Comparison of ENCODE assay signal across 8 cellular contexts in genomic region chr19:6753178-6754031, GRCh38. TPM values are rescaled to one million over a fixed set of nuclear protein-coding genes. Genes with fewer than 3 reads are reported as not detected.
A peak's percentile ranks its signal among the peaks of the same experiment; 100 is the strongest.
DNase-seq lines count a peak whose midpoint lies in the region; ATAC-seq and TF ChIP-seq lines count a peak whose summit lies in the region.

No MANE protein-coding gene starts in this region.

- H2AFZ ChIP-seq in Karpas-422 (ENCODE audit: low read length) = peak overlapping the region; percentile 61; the same call in 1 of the 2 replicates

- H3K4me3 Mint-ChIP-seq in endothelial cell (ENCODE audit: unreplicated experiment) = no peak overlapping the region
- peak overlapping the region; percentile 95 for H3K4me3 Mint-ChIP-seq in stimulated activated memory B cell treated with anti-CD40 and anti-IgM and Interleukin-4, amounts not matched to agents 10 μg/mL and 1 μg/mL and 100 μg/mL, for 72 hours

- H3K4me2 ChIP-seq in Karpas-422 (ENCODE audit: low read depth, low read length, poor library complexity, severe bottlenecking) = peak overlapping the region; percentile 68

- TF ChIP-seq CTCF in endothelial cell (IDR thresholded peaks at IDR 0.05; ENCODE audit: unreplicated experiment) = no peak

- 0 out of 2 replicates have a peak overlapping the region, but pooled peaks have one; percentile 17 for H3K27ac ChIP-seq in Karpas-422 (ENCODE audit: low read length)

- H4K20me1 ChIP-seq in Karpas-422 (ENCODE audit: insufficient read depth, low read depth, low read length) = no peaks in the 10 kb centered on the region

- no peak overlapping the region for H3K27ac Mint-ChIP-seq in endothelial cell (ENCODE audit: unreplicated experiment)
- peak overlapping the region; percentile 96 for H3K27ac Mint-ChIP-seq in stimulated activated memory B cell treated with anti-CD40 and anti-IgM and Interleukin-4, amounts not matched to agents 10 μg/mL and 1 μg/mL and 100 μg/mL, for 72 hours

- H3K4me1 ChIP-seq in ES-I3 (ENCODE audit: insufficient read depth, low read length) (peaks cover 7% of the 10 kb centered on the region; the same call in 1 of the 2 replicates), Karpas-422 (ENCODE audit: low read length) (peaks cover 6% of the 10 kb centered on the region), mucosa of stomach (ENCODE audit: control insufficient read depth, insufficient read depth, low read length) (peaks cover 23% of the 10 kb centered on the region)

- H3K9me3 Mint-ChIP-seq in endothelial cell (ENCODE audit: unreplicated experiment) = no peaks in the 10 kb centered on the region
- H3K9me3 Mint-ChIP-seq in stimulated activated memory B cell treated with anti-CD40 and anti-IgM and Interleukin-4, amounts not matched to agents 10 μg/mL and 1 μg/mL and 100 μg/mL, for 72 hours = no peaks in the 10 kb centered on the region

- DNase-seq in Karpas-422 (peak; percentile 98), endothelial cell (ENCODE audit: low spot score) (peak; percentile 71), NCI-H2107 (lab: John Stamatoyannopoulos, UW) (no peak)
- peak; percentile 75 for DNase-seq in activated CD4-positive, alpha-beta T cell treated with anti-CD3 and anti-CD28 coated beads, Interleukin-2, amount 50 U/mL, for 1 hour

- peak overlapping the region; percentile 50; the same call in 1 of the 2 replicates for H3K4me3 ChIP-seq in Karpas-422 (ENCODE audit: low read length)
- peak overlapping the region; percentile 31 for H3K4me3 ChIP-seq in mucosa of stomach (ENCODE audit: low read length)

- no peaks in the 10 kb centered on the region for H3K79me2 ChIP-seq in Karpas-422 (ENCODE audit: low read length)

- H3K4me1 Mint-ChIP-seq in endothelial cell (ENCODE audit: unreplicated experiment) = no peaks in the 10 kb centered on the region
- peaks cover 40% of the 10 kb centered on the region for H3K4me1 Mint-ChIP-seq in stimulated activated memory B cell treated with anti-CD40 and anti-IgM and Interleukin-4, amounts not matched to agents 10 μg/mL and 1 μg/mL and 100 μg/mL, for 72 hours

- H3K27me3 Mint-ChIP-seq in endothelial cell (ENCODE audit: unreplicated experiment) = peaks cover 7% of the 10 kb centered on the region
- no peaks in the 10 kb centered on the region for H3K27me3 Mint-ChIP-seq in stimulated activated memory B cell treated with anti-CD40 and anti-IgM and Interleukin-4, amounts not matched to agents 10 μg/mL and 1 μg/mL and 100 μg/mL, for 72 hours

- peaks cover 15% of the 10 kb centered on the region for H3K36me3 ChIP-seq in ES-I3 (ENCODE audit: insufficient read depth, low read length)
- H3K36me3 ChIP-seq in Karpas-422 (ENCODE audit: insufficient read depth, low read length) = no peaks in the 10 kb centered on the region
- peaks cover 6% of the 10 kb centered on the region for H3K36me3 ChIP-seq in mucosa of stomach (ENCODE audit: control insufficient read depth, insufficient read depth, low read length)

- H3K9me2 ChIP-seq in Karpas-422 (replicated peaks; ENCODE audit: insufficient read depth, low read length) = no peaks in the 10 kb centered on the region

- H3K36me3 Mint-ChIP-seq in endothelial cell (ENCODE audit: low read depth, unreplicated experiment) = peaks cover 16% of the 10 kb centered on the region
- H3K36me3 Mint-ChIP-seq in stimulated activated memory B cell treated with anti-CD40 and anti-IgM and Interleukin-4, amounts not matched to agents 10 μg/mL and 1 μg/mL and 100 μg/mL, for 72 hours = peaks cover 53% of the 10 kb centered on the region

- peak; percentile 67 for ATAC-seq in GM21737 (IDR thresholded peaks at IDR 0.05; ENCODE audit: unreplicated experiment)
- peak; percentile 94 for ATAC-seq in stimulated activated memory B cell treated with anti-CD40 and anti-IgM and Interleukin-4, amounts not matched to agents 10 μg/mL and 1 μg/mL and 100 μg/mL, for 72 hours

- H3K9ac ChIP-seq in ES-I3 (ENCODE audit: low read depth, low read length) = peak overlapping the region; percentile 63
- H3K9ac ChIP-seq in Karpas-422 (ENCODE audit: low read length) = peak overlapping the region; percentile 56
- peak overlapping the region; percentile 37 for H3K9ac ChIP-seq in mucosa of stomach (ENCODE audit: low read length)

- no peaks in the 10 kb centered on the region for H3K27me3 ChIP-seq in Karpas-422 (ENCODE audit: low read length)
- no peaks in the 10 kb centered on the region for H3K27me3 ChIP-seq in mucosa of stomach (ENCODE audit: control insufficient read depth, insufficient read depth, low read length)

- H3K9me3 ChIP-seq in ES-I3 (ENCODE audit: control insufficient read depth, insufficient read depth, low read length) (no peaks in the 10 kb centered on the region), Karpas-422 (ENCODE audit: low read length) (no peaks in the 10 kb centered on the region), mucosa of stomach (ENCODE audit: control insufficient read depth, low read length) (no peaks in the 10 kb centered on the region)

RNA-seq across cellular contexts. Expression of gene SH2D3A, which starts 13.8 kb away (rescaled TPM):
- 3.3 and 18.9 TPM in 2 replicates for total RNA-seq in Karpas-422 (2014; rRNA removed; shearing (Covaris generic); ENCODE audit: low replicate concordance)
- total RNA-seq in endothelial cell (ENCODE audit: unreplicated experiment) = 1.5 TPM

RNA-seq across cellular contexts. Expression of gene TRIP10, which starts 13.9 kb away (rescaled TPM):
- total RNA-seq in Karpas-422 (2014; rRNA removed; shearing (Covaris generic); ENCODE audit: low replicate concordance) = 6.5 and 15.7 TPM in 2 replicates
- total RNA-seq in endothelial cell (ENCODE audit: unreplicated experiment) = 42.8 TPM

RNA-seq across cellular contexts. Expression of gene GPR108, which starts 16.0 kb away (rescaled TPM):
- total RNA-seq in Karpas-422 (2014; rRNA removed; shearing (Covaris generic); ENCODE audit: low replicate concordance) = 34.7 and 41.8 TPM in 2 replicates
- 69.1 TPM for total RNA-seq in endothelial cell (ENCODE audit: unreplicated experiment)

RNA-seq across cellular contexts. Expression of gene VAV1, which starts 19.1 kb away (rescaled TPM):
- 46.0 and 85.2 TPM in 2 replicates for total RNA-seq in Karpas-422 (2014; rRNA removed; shearing (Covaris generic); ENCODE audit: low replicate concordance)
- total RNA-seq in endothelial cell (ENCODE audit: unreplicated experiment) = not detected

RNA-seq across cellular contexts. Expression of gene C3, which starts 33.0 kb away (rescaled TPM):
- not detected in 2 replicates for total RNA-seq in Karpas-422 (2014; rRNA removed; shearing (Covaris generic); ENCODE audit: low replicate concordance)
- not detected for total RNA-seq in endothelial cell (ENCODE audit: unreplicated experiment)
